ENCODE assay signal across 8 cellular contexts in the genomic region with DNA sequence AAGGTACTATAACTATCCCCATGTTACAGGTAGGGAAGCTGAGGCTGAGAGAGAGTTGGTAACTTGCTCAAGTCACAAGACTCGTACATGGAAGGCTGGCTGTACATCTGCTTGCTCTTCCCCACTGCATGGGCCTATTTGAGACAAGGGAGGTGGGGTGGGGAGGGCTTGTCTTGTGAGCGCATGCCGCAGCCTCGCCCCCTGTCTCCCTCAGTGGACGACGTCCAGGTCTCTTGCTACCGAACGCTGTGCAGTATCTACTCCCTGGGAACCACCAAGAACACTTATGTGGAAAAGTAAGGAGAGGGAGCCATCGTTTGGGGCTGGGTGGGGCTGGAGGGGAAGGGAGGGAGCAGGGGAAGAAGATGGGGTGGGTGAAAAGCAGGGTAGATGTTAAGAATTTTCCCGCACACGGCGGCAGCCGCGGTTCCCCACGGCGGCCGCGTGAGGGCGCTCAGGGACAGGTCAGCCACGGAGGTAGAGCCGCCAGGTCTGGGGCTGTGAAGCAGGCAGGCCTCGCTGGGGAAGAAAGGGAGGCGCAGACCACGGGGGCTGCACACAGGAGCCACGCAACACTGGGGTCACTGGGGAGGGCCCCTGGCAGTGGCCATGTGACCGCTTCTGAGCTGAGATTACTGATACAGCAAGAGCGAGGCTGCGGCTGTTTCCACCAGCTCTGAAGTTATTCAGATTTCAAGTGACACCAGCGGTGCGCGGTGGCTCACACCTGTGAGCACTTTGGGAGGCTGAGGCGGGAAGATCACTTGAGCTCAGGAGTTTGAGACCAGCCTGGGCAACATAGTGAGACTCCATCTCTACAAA.
A peak's percentile ranks its signal among the peaks of the same experiment; 100 is the strongest.
DNase-seq lines count a peak whose midpoint lies in the region; ATAC-seq and TF ChIP-seq lines count a peak whose summit lies in the region.

No MANE protein-coding gene starts in this region.

- H3K4me1 Mint-ChIP-seq in CD8-positive, alpha-beta memory T cell = peaks cover 8 to 20% (median 18%) of the 10 kb centered on the region in 3 donors
- H3K4me1 Mint-ChIP-seq in nephron progenitor cell = peaks cover 25% of the 10 kb centered on the region

- no peaks in the 10 kb centered on the region for H3K9me3 ChIP-seq in CD8-positive, alpha-beta memory T cell (ENCODE audit: low read length)
- no peaks in the 10 kb centered on the region for H3K9me3 ChIP-seq in NT2/D1 (ENCODE audit: insufficient read depth, low read length)

- H3K9ac ChIP-seq in NT2/D1 (ENCODE audit: insufficient read length, low read depth) = peak overlapping the region; percentile 42

- H3K27ac ChIP-seq in CD8-positive, alpha-beta memory T cell (ENCODE audit: low read depth, low read length) = no peak overlapping the region

- H3K4me3 ChIP-seq in CD8-positive, alpha-beta memory T cell (ENCODE audit: low read length) = no peak overlapping the region
- no peak overlapping the region for H3K4me3 ChIP-seq in NT2/D1 (ENCODE audit: insufficient read length, low read depth)

- peak overlapping the region in 2 of 7 donors; percentile 15 to 29 for H3K4me3 Mint-ChIP-seq in CD8-positive, alpha-beta memory T cell
- H3K4me3 Mint-ChIP-seq in nephron progenitor cell = no peak overlapping the region

- no peaks in the 10 kb centered on the region for H3K36me3 Mint-ChIP-seq in CD8-positive, alpha-beta memory T cell
- H3K36me3 Mint-ChIP-seq in nephron progenitor cell (ENCODE audit: low read depth) = no peaks in the 10 kb centered on the region

- H3K9me3 Mint-ChIP-seq in CD8-positive, alpha-beta memory T cell = no peaks in the 10 kb centered on the region
- no peaks in the 10 kb centered on the region for H3K9me3 Mint-ChIP-seq in nephron progenitor cell

- no peaks in the 10 kb centered on the region for H3K36me3 ChIP-seq in CD8-positive, alpha-beta memory T cell (ENCODE audit: insufficient read depth, low read length)
- H3K36me3 ChIP-seq in NT2/D1 (ENCODE audit: insufficient read depth, insufficient read length, low read length) = no peaks in the 10 kb centered on the region

- peak; percentile 68 for ATAC-seq in HG02642 (IDR thresholded peaks at IDR 0.05; ENCODE audit: poor library complexity, unreplicated experiment)
- ATAC-seq in esophagus mucosa = peak; percentile 75
- no peak for ATAC-seq in HG03159 (IDR thresholded peaks at IDR 0.05; ENCODE audit: unreplicated experiment)

- no peaks in the 10 kb centered on the region for H3K27me3 ChIP-seq in CD8-positive, alpha-beta memory T cell (ENCODE audit: insufficient read depth, low read length, poor library complexity, severe bottlenecking)
- no peaks in the 10 kb centered on the region for H3K27me3 ChIP-seq in NT2/D1 (ENCODE audit: insufficient read depth, insufficient read length)

- POLR2A ChIA-PET in CD8-positive, alpha-beta memory T cell (lab: Charles Lee) = interaction anchor here (0.9 kb wide), 1 partner anchor 119 kb away, joined by 3 read pairs; no protein-coding TSS in a partner anchor

- peak; percentile 61 to 83 (median 68) for DNase-seq in CD8-positive, alpha-beta memory T cell
- DNase-seq in NT2/D1 (ENCODE audit: low read depth, low spot score) (peak; percentile 44), activated T-cell treated with anti-CD3 and anti-CD28 coated beads for 4 hours (peak; percentile 67), nephron progenitor cell (peak; percentile 83)
- DNase-seq in stimulated activated naive CD4-positive, alpha-beta T cell (lab: John Stamatoyannopoulos, UW) = peak; percentile 43 to 81 (median 58)

- H3K27ac Mint-ChIP-seq in CD8-positive, alpha-beta memory T cell = peak overlapping the region in 4 of 8 donors; percentile 0 to 25 (median 16)
- no peak overlapping the region for H3K27ac Mint-ChIP-seq in nephron progenitor cell

- CTCF ChIA-PET in CD8-positive, alpha-beta memory T cell (lab: Charles Lee) = interaction anchor here (0.7 to 5.6 kb wide), 27 partner anchors 11 to 538 kb away, joined by 3 to 79 read pairs (median 4); a partner anchor contains a TSS

- H3K4me1 ChIP-seq in CD8-positive, alpha-beta memory T cell (ENCODE audit: insufficient read depth, low read length) = peaks cover 5% of the 10 kb centered on the region
- H3K4me1 ChIP-seq in NT2/D1 (ENCODE audit: insufficient read depth, insufficient read length) = peaks cover 6% of the 10 kb centered on the region

- peak; percentile 91 for TF ChIP-seq CTCF in nephron progenitor cell (IDR thresholded peaks at IDR 0.05)

- H3K27me3 Mint-ChIP-seq in CD8-positive, alpha-beta memory T cell = peaks cover 0 to 3% of the 10 kb centered on the region in 2 donors
- peaks cover 7% of the 10 kb centered on the region for H3K27me3 Mint-ChIP-seq in nephron progenitor cell (ENCODE audit: low read depth, poor library complexity)
